Comparison of ENCODE assay signal across 20 cellular contexts in the genomic region with DNA sequence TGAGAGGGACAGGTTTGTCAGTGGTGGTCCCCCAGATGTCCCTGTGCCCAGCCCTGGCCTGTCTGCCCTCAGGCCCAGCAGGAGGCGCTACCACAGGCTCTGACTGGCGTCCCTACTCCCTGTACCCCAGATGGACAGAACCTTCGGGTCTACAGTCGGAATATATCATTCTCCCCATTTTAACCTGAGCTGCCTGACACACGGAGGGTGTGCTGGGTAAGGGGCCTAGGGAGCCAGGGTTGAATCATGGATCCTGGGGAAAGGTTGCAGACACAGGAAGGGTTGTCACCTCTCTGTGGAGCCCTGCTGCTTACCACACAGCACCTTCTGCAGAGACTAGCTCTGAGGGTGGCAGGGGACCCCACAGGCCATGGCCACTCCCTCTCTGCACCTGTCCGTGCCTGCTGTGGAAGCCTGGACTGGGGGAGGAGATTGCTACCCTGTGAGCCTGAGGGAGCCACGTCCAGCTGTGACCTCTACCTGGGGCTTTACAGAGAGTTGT.
DNase-seq lines count a peak whose midpoint lies in the region; ATAC-seq, FAIRE-seq and TF ChIP-seq lines count a peak whose summit lies in the region.
"Had no signal": no experiment of that assay in that cellular context is flagged by ENCODE, and none has a peak within 500 bp of the region (broad histone marks: within the 10 kb centered on the region; RNA-seq: fewer than 3 reads in every experiment).

No MANE protein-coding gene starts in this region.

- H3K14ac ChIP-seq in H9 (ENCODE audit: insufficient read depth, low read length): no peak overlapping the region

- no peak overlapping the region for H2BK5ac ChIP-seq in H9 (ENCODE audit: insufficient read length, low read length)

- H3K4me1 ChIP-seq in H9 (ENCODE audit: insufficient read depth, low read length) (peaks cover 6% of the 10 kb centered on the region; the same call in 1 of the 2 replicates), K562 (replicated peaks in 1 of 2; ENCODE audit: control insufficient read depth in 2 of 2, insufficient read depth in 2 of 2, low read length in 2 of 2) (peaks cover 11 to 13% of the 10 kb centered on the region in 2 experiments), tibial artery (peaks cover 0 to 22% (median 14%) of the 10 kb centered on the region in 4 donors)

- peak overlapping the region; percentile 19 for H3K27ac Mint-ChIP-seq in activated T-cell treated with anti-CD3 and anti-CD28 coated beads, Interleukin-2, amount 50 U/mL, for 72 hours
- H3K27ac Mint-ChIP-seq in H9: no peak overlapping the region
- peak overlapping the region; percentile 99 for H3K27ac Mint-ChIP-seq in type B pancreatic cell
- H3K27ac Mint-ChIP-seq: activated naive CD8-positive, alpha-beta T cell treated with anti-CD3 and anti-CD28 coated beads, Interleukin-2, amount 50 U/mL, for 24 hours; stimulated activated naive CD8-positive, alpha-beta T cell treated with anti-CD3 and anti-CD28 coated beads, Interleukin-15, Interleukin-2, amounts not matched to agents 100 ng/mL and 50 ng/mL, for 24 hours had no signal

- no peaks in the 10 kb centered on the region for H3K9me1 ChIP-seq in K562 (ENCODE audit: control insufficient read depth, insufficient read depth, low read length)

- no peak overlapping the region for H2BK12ac ChIP-seq in H9 (ENCODE audit: insufficient read length, low read depth, low read length)

- no peak overlapping the region for H2BK120ac ChIP-seq in H9 (ENCODE audit: low read depth, low read length, poor library complexity, severe bottlenecking)

- POLR2A ChIA-PET in K562 (lab: Yijun Ruan, JAX): interaction anchor here (1.0 to 1.9 kb wide), 5 partner anchors 9 to 34 kb away, joined by 3 to 8 read pairs (median 5); no protein-coding TSS in a partner anchor

- peaks cover 3% of the 10 kb centered on the region for H3K79me1 ChIP-seq in H9 (ENCODE audit: insufficient read depth, low read depth, low read length, poor library complexity, severe bottlenecking)

- no peak for DNase-seq in activated T-cell treated with anti-CD3 and anti-CD28 coated beads, Interleukin-2, amount 50 U/mL, for 72 hours
- no peak for DNase-seq in activated T-cell treated with anti-CD3 and anti-CD28 coated beads, Interleukin-2, amount 50 U/mL, for 48 hours
- DNase-seq in H9 (no peak), K562 (ENCODE audit: extremely low read depth in 1 of 4, low spot score in 3 of 4) (peak in 1 of 4 experiments; percentile 16), type B pancreatic cell (ENCODE audit: extremely low spot score, unreplicated experiment) (no peak), tibial artery (no peak), DMS 273 (lab: John Stamatoyannopoulos, UW; ENCODE audit: unreplicated experiment) (no peak), DMS53 (lab: John Stamatoyannopoulos, UW) (no peak)
- DNase-seq: activated CD4-positive, CD25-positive, alpha-beta regulatory T cell; activated naive CD8-positive, alpha-beta T cell treated with anti-CD3 and anti-CD28 coated beads, Interleukin-2, amount 50 U/mL, for 24 hours; effector CD8-positive, alpha-beta T cell; NCI-H2081; NCI-H748 treated with DMSO at 0.1 percent for 48 hours; psoas muscle; RPMI8226 had no signal

- no CpG with 5 or more reads among the region's 7 CpGs for WGBS in H9 (ENCODE audit: extremely low coverage, insufficient read length, low lambda C conversion rate)
- 52% methylated on average over 7 of the region's 7 CpGs for WGBS in K562 (ENCODE audit: insufficient coverage, low coverage, missing lambda C conversion rate)

- H3K36me3 ChIP-seq in K562 (ENCODE audit: control insufficient read depth, insufficient read depth, low read length): peaks cover 49% of the 10 kb centered on the region
- peaks cover 0 to 38% (median 5%) of the 10 kb centered on the region in 3 donors for H3K36me3 ChIP-seq in tibial artery

- H4K20me1 ChIP-seq in H9 (ENCODE audit: control insufficient read depth, insufficient read depth, insufficient read length) (no peaks in the 10 kb centered on the region), K562 (replicated peaks; ENCODE audit: control insufficient read depth, insufficient read depth, low read length) (no peaks in the 10 kb centered on the region; the same call in 1 of the 2 replicates)

- in situ Hi-C loops in K562 (cut with MboI): no loop called here

- H2AK5ac ChIP-seq in H9 (ENCODE audit: insufficient read length, low read length): no peak overlapping the region

- no peak for TF ChIP-seq POLR2A in K562 (conservative IDR thresholded peaks at IDR 0.05)

- no peaks in the 10 kb centered on the region for H3K9me3 ChIP-seq in H9 (ENCODE audit: control insufficient read depth, low read depth, low read length)
- H3K9me3 ChIP-seq in K562 (replicated peaks; ENCODE audit: control insufficient read depth, insufficient read depth, low read depth, low read length): no peaks in the 10 kb centered on the region
- no peaks in the 10 kb centered on the region for H3K9me3 ChIP-seq in tibial artery
- H3K9me3 ChIP-seq: psoas muscle had no signal

- H4K8ac ChIP-seq in H9 (replicated peaks; ENCODE audit: insufficient read length, low read depth, low read length): no peak overlapping the region

- H3K4me2 ChIP-seq in H9 (ENCODE audit: insufficient read depth, insufficient read length, low read length): no peak overlapping the region
- no peak overlapping the region for H3K4me2 ChIP-seq in K562 (ENCODE audit: insufficient read depth, low read length)
- H3K4me2 ChIP-seq: hepatocyte had no signal

- no peak overlapping the region for H4K5ac ChIP-seq in H9 (ENCODE audit: insufficient read length, low read depth, low read length)

- H3K36me3 Mint-ChIP-seq in activated T-cell treated with anti-CD3 and anti-CD28 coated beads, Interleukin-2, amount 50 U/mL, for 72 hours (ENCODE audit: insufficient read depth in 2 of 2): peaks cover 21 to 30% of the 10 kb centered on the region in 2 donors
- H3K36me3 Mint-ChIP-seq in H9 (ENCODE audit: insufficient read depth in 1 of 3, low read depth in 3 of 3) (peaks cover 38 to 54% (median 51%) of the 10 kb centered on the region in 3 experiments), type B pancreatic cell (peaks cover 25% of the 10 kb centered on the region)

- CTCF ChIA-PET in K562 (lab: Yijun Ruan, JAX; ENCODE audit: low intra/inter-chr PET ratio): no interaction called here

- no peaks in the 10 kb centered on the region for H3K9me3 Mint-ChIP-seq in activated T-cell treated with anti-CD3 and anti-CD28 coated beads, Interleukin-2, amount 50 U/mL, for 72 hours
- H3K9me3 Mint-ChIP-seq in H9 (peaks cover 0 to 2% of the 10 kb centered on the region in 2 experiments; a peak in 1 of 5 replicates), type B pancreatic cell (peaks cover 10% of the 10 kb centered on the region)
- H3K9me3 Mint-ChIP-seq: activated naive CD8-positive, alpha-beta T cell treated with anti-CD3 and anti-CD28 coated beads, Interleukin-2, amount 50 U/mL, for 24 hours had no signal

- H2BK15ac ChIP-seq in H9 (ENCODE audit: low read depth, low read length): no peak overlapping the region

- H3K79me2 ChIP-seq in H9 (ENCODE audit: insufficient read depth, low read length) (peaks cover 1% of the 10 kb centered on the region; the same call in 1 of the 2 replicates), K562 (ENCODE audit: control insufficient read depth, insufficient read depth, low read length) (peaks cover 27% of the 10 kb centered on the region)

- no peak overlapping the region for H4K91ac ChIP-seq in H9 (ENCODE audit: insufficient read length, low read depth, low read length)

- TF ChIP-seq RAD21 in K562 (CRISPR knock-in tag; conservative IDR thresholded peaks at IDR 0.05 in 1 of 2, IDR thresholded peaks at IDR 0.05 in 1 of 2): no peak

- FAIRE-seq in K562 (lab: Jason Lieb, UNC): no peak
- FAIRE-seq: H54, HTR-8/SVneo had no signal

- H3K4ac ChIP-seq in H9 (ENCODE audit: low read depth, low read length): no peak overlapping the region

- H3K4me3 ChIP-seq in K562 (no peak overlapping the region), tibial artery (no peak overlapping the region)
- H3K4me3 ChIP-seq: cardiac muscle cell, hepatocyte, psoas muscle had no signal

- H2AFZ ChIP-seq in H9 (ENCODE audit: low read length) (no peak overlapping the region), K562 (ENCODE audit: low read depth, low read length) (no peak overlapping the region)
- H2AFZ ChIP-seq: hepatocyte had no signal

- H3K4me1 Mint-ChIP-seq in activated T-cell treated with anti-CD3 and anti-CD28 coated beads, Interleukin-2, amount 50 U/mL, for 72 hours (ENCODE audit: low read depth): peaks cover 53% of the 10 kb centered on the region
- H3K4me1 Mint-ChIP-seq in H9 (peaks cover 29 to 31% of the 10 kb centered on the region in 2 experiments), type B pancreatic cell (ENCODE audit: unreplicated experiment) (peaks cover 23% of the 10 kb centered on the region)

- H3K27me3 ChIP-seq in H9 (ENCODE audit: insufficient read depth, low read length) (no peaks in the 10 kb centered on the region), K562 (ENCODE audit: control insufficient read depth in 2 of 2, insufficient read depth in 2 of 2, low read length in 2 of 2) (no peaks in the 10 kb centered on the region), tibial artery (no peaks in the 10 kb centered on the region)
- H3K27me3 ChIP-seq: cardiac muscle cell, hepatocyte had no signal

- ATAC-seq in activated T-cell treated with anti-CD3 and anti-CD28 coated beads, Interleukin-2, amount 50 U/mL, for 72 hours (replicated peaks in 1 of 2): no peak
- ATAC-seq in K562: no peak
- ATAC-seq: activated naive CD8-positive, alpha-beta T cell treated with anti-CD3 and anti-CD28 coated beads, Interleukin-2, amount 50 U/mL, for 24 hours; psoas muscle had no signal

- TF ChIP-seq EP300 in K562 (IDR thresholded peaks at IDR 0.05; ENCODE audit: low read length): no peak

- H3K27ac ChIP-seq in H9 (ENCODE audit: insufficient read length, low read depth, low read length) (no peak overlapping the region), K562 (ENCODE audit: extremely low read depth, low read depth, low read length) (no peak overlapping the region), tibial artery (no peak overlapping the region)
- H3K27ac ChIP-seq: cardiac muscle cell, hepatocyte, psoas muscle had no signal

- H3K23me2 ChIP-seq in H9 (ENCODE audit: insufficient read length, low read depth, low read length, poor library complexity, severe bottlenecking): peaks cover 6% of the 10 kb centered on the region

- no peak overlapping the region for H3K4me3 Mint-ChIP-seq in activated T-cell treated with anti-CD3 and anti-CD28 coated beads, Interleukin-2, amount 50 U/mL, for 72 hours
- no peak overlapping the region for H3K4me3 Mint-ChIP-seq in H9
- no peak overlapping the region for H3K4me3 Mint-ChIP-seq in type B pancreatic cell
- H3K4me3 Mint-ChIP-seq: activated naive CD8-positive, alpha-beta T cell treated with anti-CD3 and anti-CD28 coated beads, Interleukin-2, amount 50 U/mL, for 24 hours; stimulated activated naive CD8-positive, alpha-beta T cell treated with anti-CD3 and anti-CD28 coated beads, Interleukin-15, Interleukin-2, amounts not matched to agents 100 ng/mL and 50 ng/mL, for 24 hours had no signal

- BruUV-seq in K562 (replicated peaks; lab: Mats Ljungman, UMichigan): no TSS peak

- peak; percentile 45 for TF ChIP-seq CTCF in H9 (conservative IDR thresholded peaks at IDR 0.05)
- peak; percentile 23 to 47 (median 29); a peak in 4 of 6 replicates for TF ChIP-seq CTCF in K562 (IDR thresholded peaks at IDR 0.05 in 2 of 3, conservative IDR thresholded peaks at IDR 0.05 in 1 of 3; ENCODE audit: insufficient read depth in 2 of 3, low read depth in 1 of 3, low read length in 3 of 3)
- no peak for TF ChIP-seq CTCF in type B pancreatic cell (conservative IDR thresholded peaks at IDR 0.05)
- TF ChIP-seq CTCF in tibial artery (IDR thresholded peaks at IDR 0.05): no peak

- H3K18ac ChIP-seq in H9 (ENCODE audit: insufficient read length, low read depth, low read length): no peak overlapping the region

- no peak overlapping the region for H3K56ac ChIP-seq in H9 (ENCODE audit: insufficient read length, low read depth, low read length)

- H2BK20ac ChIP-seq in H9 (ENCODE audit: low read depth, low read length, poor library complexity, severe bottlenecking): no peak overlapping the region

- H3K23ac ChIP-seq in H9 (ENCODE audit: insufficient read length, low read depth, low read length): no peak overlapping the region

- no peak overlapping the region for H3T11ph ChIP-seq in H9 (ENCODE audit: low read length)

- H3K27me3 Mint-ChIP-seq in activated T-cell treated with anti-CD3 and anti-CD28 coated beads, Interleukin-2, amount 50 U/mL, for 72 hours (ENCODE audit: low read depth): no peaks in the 10 kb centered on the region
- H3K27me3 Mint-ChIP-seq in H9 (ENCODE audit: low read depth) (no peaks in the 10 kb centered on the region), type B pancreatic cell (no peaks in the 10 kb centered on the region)
- H3K27me3 Mint-ChIP-seq: activated naive CD8-positive, alpha-beta T cell treated with anti-CD3 and anti-CD28 coated beads, Interleukin-2, amount 50 U/mL, for 24 hours; stimulated activated naive CD8-positive, alpha-beta T cell treated with anti-CD3 and anti-CD28 coated beads, Interleukin-15, Interleukin-2, amounts not matched to agents 100 ng/mL and 50 ng/mL, for 24 hours had no signal

- intact Hi-C loops in K562 (cut with micrococcal nuclease): loop anchor here (5.0 kb wide), 1 partner anchor 156 kb away; no protein-coding TSS in a partner anchor
- intact Hi-C loops in tibial artery (cut with DNase I; ENCODE audit: low total_unique reads): no loop called here

- H3K9ac ChIP-seq in H9 (ENCODE audit: extremely low read depth, insufficient read length, low read length) (no peak overlapping the region), K562 (ENCODE audit: insufficient read depth in 1 of 2, low read depth in 2 of 2, low read length in 2 of 2) (0 out of 4 replicates have a peak overlapping the region, but pooled peaks of 1 of the 2 experiments have one; percentile 1)

Comparison
In these comparisons a context has a peak if more than half of its experiments do, and no peak if none do; other contexts are left out.
1. H3K27ac Mint-ChIP-seq: peak in activated T-cell treated with anti-CD3 and anti-CD28 coated beads, Interleukin-2, amount 50 U/mL, for 72 hours (single experiment) and type B pancreatic cell (single experiment); none in H9 (0 of 3).
2. CTCF ChIP-seq: peak in H9 (single experiment) and K562 (3 of 3); none in type B pancreatic cell (single experiment) and tibial artery (0 of 2).